In the genomic region with DNA sequence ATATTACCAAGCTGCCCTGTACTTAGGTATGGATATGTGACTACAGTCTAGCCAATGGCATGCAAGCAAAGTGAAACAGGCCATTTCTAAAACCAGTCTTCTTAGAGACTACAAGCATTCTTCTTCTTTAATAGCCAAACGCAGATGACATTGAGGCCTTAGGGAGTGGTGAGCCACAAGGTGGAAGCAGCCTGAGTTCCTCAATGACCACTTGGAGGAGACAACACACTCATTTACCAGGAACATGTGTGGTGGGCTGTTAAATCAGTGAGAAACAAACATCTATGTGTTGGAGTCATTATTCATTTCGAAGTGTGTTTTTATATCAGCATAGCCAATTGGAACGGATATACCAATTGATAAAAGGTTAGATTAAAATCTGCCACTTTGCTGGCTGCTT, we compare ENCODE assay signal across 13 cellular contexts.
DNase-seq lines count a peak whose midpoint lies in the region; ATAC-seq and TF ChIP-seq lines count a peak whose summit lies in the region.
"Had no signal": no experiment of that assay in that cellular context is flagged by ENCODE, and none has a peak within 500 bp of the region (broad histone marks: within the 10 kb centered on the region; RNA-seq: fewer than 3 reads in every experiment).

No MANE protein-coding gene starts in this region.

- H3K9me3 ChIP-seq in left ventricle myocardium inferior (replicated peaks): no peaks in the 10 kb centered on the region
- H3K9me3 ChIP-seq: uterus had no signal

- peak overlapping the region; percentile 28 for H3K27ac ChIP-seq in left ventricle myocardium inferior (replicated peaks)
- H3K27ac ChIP-seq: uterus had no signal

- intact Hi-C loops in left ventricle myocardium inferior (cut with micrococcal nuclease): loop anchor here (5.0 to 10.0 kb wide), 2 partner anchors 438 to 496 kb away; no protein-coding TSS in a partner anchor
- intact Hi-C loops in left ventricle myocardium superior (cut with micrococcal nuclease): loop anchor here (10.0 kb wide), 1 partner anchor 506 kb away; no protein-coding TSS in a partner anchor

- H3K9me3 Mint-ChIP-seq in HFFc6: no peaks in the 10 kb centered on the region

- no peaks in the 10 kb centered on the region for H3K27me3 ChIP-seq in left ventricle myocardium inferior (ENCODE audit: low read depth)
- H3K27me3 ChIP-seq: uterus had no signal

- no peaks in the 10 kb centered on the region for H3K36me3 Mint-ChIP-seq in HFFc6 (ENCODE audit: low read depth)

- H3K4me3 ChIP-seq in left ventricle myocardium inferior (no peak overlapping the region), fibroblast of the aortic adventitia (ENCODE audit: low read depth, low read length) (no peak overlapping the region)
- H3K4me3 ChIP-seq: lung, uterus had no signal

- H3K36me3 ChIP-seq in left ventricle myocardium inferior: no peaks in the 10 kb centered on the region
- H3K36me3 ChIP-seq: uterus had no signal

- no peak overlapping the region for H3K27ac Mint-ChIP-seq in HFFc6

- no peaks in the 10 kb centered on the region; the same call in 1 of the 2 replicates for H3K27me3 Mint-ChIP-seq in HFFc6 (ENCODE audit: insufficient read depth)

- ATAC-seq in left ventricle myocardium superior (no peak), HG03196 (IDR thresholded peaks at IDR 0.05; ENCODE audit: unreplicated experiment) (no peak)

- DNase-seq in left ventricle myocardium inferior: no peak
- no peak for DNase-seq in left ventricle myocardium superior
- DNase-seq in OCI-M1 (lab: John Stamatoyannopoulos, UW): peak; percentile 45
- no peak for DNase-seq in fibroblast of the aortic adventitia (ENCODE audit: low read depth)
- no peak for DNase-seq in HFFc6
- no peak for DNase-seq in stimulated activated naive CD4-positive, alpha-beta T cell treated with Interleukin-2 at 50 U/mL for 16 hours (lab: John Stamatoyannopoulos, UW)
- DNase-seq in activated CD4-positive, alpha-beta T cell treated with anti-CD3 and anti-CD28 coated beads for 48 hours: no peak
- DNase-seq: NCI-H1930, occipital lobe, T1000, uterus had no signal

- peaks cover 7% of the 10 kb centered on the region; the same call in 1 of the 2 replicates for H3K4me1 Mint-ChIP-seq in HFFc6 (ENCODE audit: low read depth)

- TF ChIP-seq CTCF in left ventricle myocardium inferior (IDR thresholded peaks at IDR 0.05; ENCODE audit: borderline replicate concordance) (no peak), fibroblast of the aortic adventitia (IDR thresholded peaks at IDR 0.05; ENCODE audit: insufficient read depth, low read length) (peak; percentile 8), HFFc6 (IDR thresholded peaks at IDR 0.05) (no peak)

- no peaks in the 10 kb centered on the region for H3K4me1 ChIP-seq in left ventricle myocardium inferior
- H3K4me1 ChIP-seq: uterus had no signal

- H3K4me3 Mint-ChIP-seq in HFFc6: no peak overlapping the region
